8 cellular contexts compared by ENCODE assay signal in the genomic region with DNA sequence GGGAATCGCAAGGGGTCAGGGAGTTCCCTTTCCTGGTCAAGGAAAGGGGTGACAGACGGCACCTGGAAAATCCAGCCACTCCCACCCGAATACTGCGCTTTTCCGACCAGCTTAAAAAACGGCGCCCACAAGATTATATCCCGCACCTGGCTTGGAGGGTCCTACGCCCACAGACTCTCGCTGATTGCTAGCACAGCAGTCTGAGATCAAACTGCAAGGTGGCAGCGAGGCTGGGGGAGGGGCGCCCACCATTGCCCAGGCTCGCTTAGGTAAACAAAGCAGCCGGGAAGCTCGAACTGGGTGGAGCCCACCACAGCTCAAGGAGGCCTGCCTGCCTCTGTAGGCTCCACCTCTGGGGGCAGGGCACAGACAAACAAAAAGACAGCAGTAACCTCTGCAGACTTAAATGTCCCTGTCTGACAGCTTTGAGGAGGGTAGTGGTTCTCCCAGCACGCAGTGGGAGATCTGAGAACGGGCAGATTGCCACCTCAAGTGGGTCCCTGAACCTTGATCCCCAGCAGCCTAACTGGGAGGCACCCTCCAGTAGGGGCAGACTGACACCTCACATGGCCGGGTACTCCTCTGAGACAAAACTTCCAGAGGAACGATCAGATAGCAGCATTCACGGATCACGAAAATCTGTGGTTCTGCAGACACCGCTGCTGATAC. TPM values are rescaled to one million over a fixed set of nuclear protein-coding genes. Genes with fewer than 3 reads are reported as not detected.
"Had no signal": no experiment of that assay in that cellular context is flagged by ENCODE, and none has a peak within 500 bp of the region (broad histone marks: within the 10 kb centered on the region; RNA-seq: fewer than 3 reads in every experiment).

No MANE protein-coding gene starts in this region.

RNA-seq across cellular contexts. Expression of a gene that starts 52.4 kb away (rescaled TPM):
- total RNA-seq: LHCN-M2; MCF 10A; PC-3; Peyer's patch; Right ventricle myocardium superior; SJSA1; T-cell; T-helper 1 cell treated with Interleukin-12 subunit alpha and Interleukin-12 subunit beta and Interleukin-4 antibody, amounts not matched to agents 30 ng/mL and 1 ng/mL, for 36 hours had no signal
